Comparison of ENCODE assay signal across 23 cellular contexts in genomic region chr1:67851800-67852199, GRCh38.
"Had no signal": no experiment of that assay in that cellular context is flagged by ENCODE, and none has a peak within 500 bp of the region (broad histone marks: within the 10 kb centered on the region; RNA-seq: fewer than 3 reads in every experiment).

No MANE protein-coding gene starts in this region.

- H3K9me3 ChIP-seq: esophagus muscularis mucosa, gastroesophageal sphincter, heart left ventricle, left lung, lower lobe of right lung had no signal

- H3K27ac ChIP-seq: coronary artery, dorsolateral prefrontal cortex, foreskin keratinocyte, gastroesophageal sphincter, heart left ventricle, hepatocyte, left lung, lower lobe of right lung had no signal

- H3K36me3 ChIP-seq: esophagus muscularis mucosa, gastroesophageal sphincter, heart left ventricle, left lung, lower lobe of right lung had no signal

- H2AFZ ChIP-seq: hepatocyte had no signal

- H3K4me3 ChIP-seq: coronary artery, dorsolateral prefrontal cortex, esophagus muscularis mucosa, gastroesophageal sphincter, heart left ventricle, hepatocyte, left lung, lower lobe of right lung had no signal

- FAIRE-seq: colon, endothelial cell of umbilical vein, frontal cortex, kidney had no signal

- H3K79me2 ChIP-seq: hepatocyte had no signal

- DNase-seq: dermis blood vessel endothelial cell; dorsolateral prefrontal cortex; effector CD4-positive, alpha-beta T cell; effector memory CD4-positive, alpha-beta T cell; foreskin keratinocyte; heart left ventricle; hypothalamus; immature natural killer cell; islet precursor cell; kidney; left cardiac atrium; left lung; left ventricle myocardium superior; lower lobe of right lung; mesendoderm; midbrain had no signal

- H3K4me2 ChIP-seq: hepatocyte had no signal

- ATAC-seq: foreskin keratinocyte, gastroesophageal sphincter, heart left ventricle, left cardiac atrium, left lung, left ventricle myocardium superior, lower lobe of right lung had no signal

- H3K27me3 ChIP-seq: esophagus muscularis mucosa, foreskin keratinocyte, gastroesophageal sphincter, heart left ventricle, hepatocyte, left lung had no signal
